1 cellular context compared by ENCODE assay signal in genomic region chr1:160143695-160144094, GRCh38.
TF ChIP-seq lines count a peak whose summit lies in the region.

No MANE protein-coding gene starts in this region.

TF ChIP-seq in HepG2, 621 proteins besides CTCF, POLR2A, EP300 and RAD21:
- no peak for TF ChIP-seq SOX5 (CRISPR knock-in tag; IDR thresholded peaks at IDR 0.05; ENCODE audit: borderline replicate concordance)
- no peak for TF ChIP-seq ISL2 (CRISPR knock-in tag; IDR thresholded peaks at IDR 0.05)
- TF ChIP-seq, protein P1, sequence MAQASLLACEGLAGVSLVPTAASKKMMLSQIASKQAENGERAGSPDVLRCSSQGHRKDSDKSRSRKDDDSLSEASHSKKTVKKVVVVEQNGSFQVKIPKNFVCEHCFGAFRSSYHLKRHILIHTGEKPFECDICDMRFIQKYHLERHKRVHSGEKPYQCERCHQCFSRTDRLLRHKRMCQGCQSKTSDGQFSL (CRISPR knock-in tag; IDR thresholded peaks at IDR 0.05): no peak
- no peak for TF ChIP-seq GATAD2A (CRISPR knock-in tag; IDR thresholded peaks at IDR 0.05)
- no peak for TF ChIP-seq TEAD2 (CRISPR knock-in tag; IDR thresholded peaks at IDR 0.05)
- no peak for TF ChIP-seq HMG20A (CRISPR knock-in tag; IDR thresholded peaks at IDR 0.05; ENCODE audit: borderline replicate concordance)
- TF ChIP-seq ZNF512 (CRISPR knock-in tag; IDR thresholded peaks at IDR 0.05): no peak
- TF ChIP-seq, protein P2, sequence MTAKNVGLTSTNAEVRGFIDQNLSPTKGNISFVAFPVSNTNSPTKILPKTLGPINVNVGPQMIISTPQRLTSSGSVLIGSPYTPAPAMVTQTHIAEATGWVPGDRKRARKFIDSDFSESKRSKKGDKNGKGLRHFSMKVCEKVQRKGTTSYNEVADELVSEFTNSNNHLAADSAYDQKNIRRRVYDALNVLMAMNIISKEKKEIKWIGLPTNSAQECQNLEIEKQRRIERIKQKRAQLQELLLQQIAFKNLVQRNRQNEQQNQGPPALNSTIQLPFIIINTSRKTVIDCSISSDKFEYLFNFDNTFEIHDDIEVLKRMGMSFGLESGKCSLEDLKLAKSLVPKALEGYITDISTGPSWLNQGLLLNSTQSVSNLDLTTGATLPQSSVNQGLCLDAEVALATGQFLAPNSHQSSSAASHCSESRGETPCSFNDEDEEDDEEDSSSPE (CRISPR knock-in tag; IDR thresholded peaks at IDR 0.05): no peak
- TF ChIP-seq KLF11 (CRISPR knock-in tag; IDR thresholded peaks at IDR 0.05): no peak
- TF ChIP-seq ZNF10 (CRISPR knock-in tag; IDR thresholded peaks at IDR 0.05; ENCODE audit: borderline replicate concordance, low read depth): no peak
- TF ChIP-seq, protein P3, sequence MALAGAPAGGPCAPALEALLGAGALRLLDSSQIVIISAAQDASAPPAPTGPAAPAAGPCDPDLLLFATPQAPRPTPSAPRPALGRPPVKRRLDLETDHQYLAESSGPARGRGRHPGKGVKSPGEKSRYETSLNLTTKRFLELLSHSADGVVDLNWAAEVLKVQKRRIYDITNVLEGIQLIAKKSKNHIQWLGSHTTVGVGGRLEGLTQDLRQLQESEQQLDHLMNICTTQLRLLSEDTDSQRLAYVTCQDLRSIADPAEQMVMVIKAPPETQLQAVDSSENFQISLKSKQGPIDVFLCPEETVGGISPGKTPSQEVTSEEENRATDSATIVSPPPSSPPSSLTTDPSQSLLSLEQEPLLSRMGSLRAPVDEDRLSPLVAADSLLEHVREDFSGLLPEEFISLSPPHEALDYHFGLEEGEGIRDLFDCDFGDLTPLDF (CRISPR knock-in tag; IDR thresholded peaks at IDR 0.05): no peak
- no peak for TF ChIP-seq ISX (CRISPR knock-in tag; conservative IDR thresholded peaks at IDR 0.05)
- no peak for TF ChIP-seq ZFP41 (CRISPR knock-in tag; IDR thresholded peaks at IDR 0.05; ENCODE audit: borderline replicate concordance)
- no peak for TF ChIP-seq SP2 (CRISPR knock-in tag; IDR thresholded peaks at IDR 0.05)
- TF ChIP-seq JDP2 (CRISPR knock-in tag; IDR thresholded peaks at IDR 0.05; ENCODE audit: borderline replicate concordance): no peak
- TF ChIP-seq NR2F1 (CRISPR knock-in tag; IDR thresholded peaks at IDR 0.05): no peak
- TF ChIP-seq PITX1 (CRISPR knock-in tag; IDR thresholded peaks at IDR 0.05): no peak
TF ChIP-seq in HepG2: peak in this region for 0.
